16 cellular contexts compared by ENCODE assay signal in the genomic region with DNA sequence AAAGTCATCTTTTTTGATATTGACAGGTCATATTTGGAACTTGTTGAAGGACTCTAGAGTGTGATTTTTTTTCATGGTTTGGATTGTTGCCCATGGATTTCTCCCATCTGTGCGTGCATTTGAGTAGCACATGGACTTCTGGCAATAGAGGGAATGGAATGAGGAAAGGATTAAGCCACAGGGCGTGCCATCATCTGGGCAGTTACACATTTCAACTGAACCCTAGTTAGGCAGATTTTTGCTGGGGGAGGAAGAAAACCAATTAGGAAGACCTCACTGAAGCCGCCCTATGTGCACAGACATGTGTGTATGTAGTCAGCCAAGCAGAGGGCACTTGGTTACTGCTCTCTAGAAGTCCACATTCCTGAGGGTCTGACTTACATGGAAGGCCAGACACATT.
A peak's percentile ranks its signal among the peaks of the same experiment; 100 is the strongest.
DNase-seq lines count a peak whose midpoint lies in the region; ATAC-seq, FAIRE-seq and TF ChIP-seq lines count a peak whose summit lies in the region.
"Had no signal": no experiment of that assay in that cellular context is flagged by ENCODE, and none has a peak within 500 bp of the region (broad histone marks: within the 10 kb centered on the region; RNA-seq: fewer than 3 reads in every experiment).

No MANE protein-coding gene starts in this region.

- DNase-seq in AG09319 (ENCODE audit: extremely low read depth, low read depth) (peak; percentile 62), IMR-90 (peak; percentile 31), bronchial epithelial cell (ENCODE audit: low read depth) (peak; percentile 67), kidney tubule cell (ENCODE audit: low spot score) (peak; percentile 51), NCI-H2081 treated with DMSO at 0.1 percent for 48 hours (lab: John Stamatoyannopoulos, UW) (no peak), dermis blood vessel endothelial cell (no peak)
- DNase-seq: activated T-cell treated with anti-CD3 and anti-CD28 coated beads, Interleukin-2, amount 50 U/mL, for 1 hour; adrenal gland; NCI-H1092; NCI-H526; RPMI8226; stimulated activated CD4-positive, alpha-beta T cell treated with anti-CD3 and anti-CD28 coated beads, Interleukin-1b, Interleukin-23, amount 100 ng/mL, for 48 hours had no signal

- FAIRE-seq in bronchial epithelial cell (lab: Jason Lieb, UNC): peak; percentile 84
- FAIRE-seq: GM12891 had no signal

- peak overlapping the region; percentile 66 for H3K14ac ChIP-seq in IMR-90 (replicated peaks; ENCODE audit: low read depth, low read length)

- peak overlapping the region; percentile 75 for H3K4ac ChIP-seq in IMR-90 (ENCODE audit: low read depth, low read length)

- H4K8ac ChIP-seq in IMR-90 (ENCODE audit: low read depth in 2 of 2, low read length in 2 of 2): peak overlapping the region; percentile 15 to 62; a peak in 2 of 4 replicates

- ATAC-seq in IMR-90 (ENCODE audit: low read depth) (peak; percentile 41), GM18505 (IDR thresholded peaks at IDR 0.05; ENCODE audit: unreplicated experiment) (no peak), HG02642 (IDR thresholded peaks at IDR 0.05; ENCODE audit: poor library complexity, unreplicated experiment) (no peak)

- peak overlapping the region; percentile 55 for H2BK20ac ChIP-seq in IMR-90 (ENCODE audit: low read depth, low read length)

- no CpG with 5 or more reads among the region's 3 CpGs for WGBS in IMR-90 (ENCODE audit: extremely low coverage in 2 of 2, insufficient read length in 1 of 2), 2 experiments

- peak overlapping the region; percentile 83 for H2BK5ac ChIP-seq in IMR-90 (ENCODE audit: low read depth, low read length, poor library complexity, severe bottlenecking)

- H2BK15ac ChIP-seq in IMR-90 (ENCODE audit: low read depth, low read length): 0 out of 3 replicates have a peak overlapping the region, but pooled peaks have one; percentile 15

- H3K36me3 ChIP-seq in IMR-90 (ENCODE audit: control insufficient read depth, insufficient read depth, low read length) (peaks cover under 1% of the 10 kb centered on the region; the same call in 1 of the 2 replicates), bronchial epithelial cell (ENCODE audit: control insufficient read depth, insufficient read depth, low read length) (no peaks in the 10 kb centered on the region)
- H3K36me3 ChIP-seq: adrenal gland had no signal

- POLR2A ChIA-PET in IMR-90 (lab: Charles Lee; ENCODE audit: unreplicated experiment): no interaction called here

- H2BK120ac ChIP-seq in IMR-90 (ENCODE audit: low read depth, low read length): peak overlapping the region; percentile 66

- H3K27me3 ChIP-seq in IMR-90 (ENCODE audit: control insufficient read depth, insufficient read depth, low read length) (no peaks in the 10 kb centered on the region), bronchial epithelial cell (ENCODE audit: control insufficient read depth, insufficient read depth, low read length) (no peaks in the 10 kb centered on the region)
- H3K27me3 ChIP-seq: adrenal gland, tibial nerve had no signal

- TF ChIP-seq RAD21 in IMR-90 (IDR thresholded peaks at IDR 0.05; ENCODE audit: low read length): no peak

- CTCF ChIA-PET in IMR-90 (lab: Yijun Ruan, JAX): no interaction called here

- no peaks in the 10 kb centered on the region for H3K9me3 ChIP-seq in IMR-90 (ENCODE audit: control insufficient read depth, insufficient read depth, low read length)
- H3K9me3 ChIP-seq: adrenal gland, tibial nerve had no signal

- H2AK5ac ChIP-seq in IMR-90 (ENCODE audit: low read depth, low read length): peak overlapping the region; percentile 39; the same call in 1 of the 2 replicates

- H3K56ac ChIP-seq in IMR-90 (ENCODE audit: extremely low read depth, insufficient read depth, low read length): no peak overlapping the region

- peaks cover 22% of the 10 kb centered on the region for H3K9me1 ChIP-seq in IMR-90 (ENCODE audit: insufficient read depth, low read length)

- H3K27ac ChIP-seq in IMR-90 (ENCODE audit: insufficient read depth, low read length): peak overlapping the region; percentile 32; the same call in 1 of the 2 replicates
- H3K27ac ChIP-seq: adrenal gland, tibial nerve had no signal

- intact Hi-C loops in IMR-90 (cut with micrococcal nuclease): loop anchor here (5.0 to 10.0 kb wide), 5 partner anchors 184 to 1001 kb away; no protein-coding TSS in a partner anchor

- dilution Hi-C loops in IMR-90 (cut with HindIII; ENCODE audit: low sequenced_read_pairs, unreplicated experiment): no loop called here

- no TSS peak for BruUV-seq in IMR-90 (replicated peaks; lab: Mats Ljungman, UMichigan)

- no peak overlapping the region for H2AK9ac ChIP-seq in IMR-90 (replicated peaks; ENCODE audit: low read depth, low read length, poor library complexity)

- H3K4me1 ChIP-seq in IMR-90 (ENCODE audit: control insufficient read depth, insufficient read depth, low read length): peaks cover 22% of the 10 kb centered on the region

- peak overlapping the region; percentile 79 for H4K91ac ChIP-seq in IMR-90 (ENCODE audit: insufficient read depth, low read depth, low read length)

- TF ChIP-seq POLR2A in IMR-90 (IDR thresholded peaks at IDR 0.05; ENCODE audit: low read depth, low read length) (no peak), GM18505 (IDR thresholded peaks at IDR 0.05; ENCODE audit: borderline replicate concordance, extremely low read depth, insufficient read depth, insufficient read length) (no peak)

- in situ Hi-C loops in IMR-90 (cut with MboI; ENCODE audit: low sequenced_read_pairs): loop anchor here (5.0 to 10.0 kb wide), 2 partner anchors 74 to 471 kb away; no protein-coding TSS in a partner anchor

- no peak overlapping the region for H2AFZ ChIP-seq in IMR-90 (replicated peaks; ENCODE audit: low read length, poor library complexity)

- no peak overlapping the region for H3K18ac ChIP-seq in IMR-90 (ENCODE audit: low read depth, low read length)

- no peak overlapping the region for H3K4me2 ChIP-seq in IMR-90 (ENCODE audit: low read depth, low read length)

- H3K4me3 ChIP-seq in IMR-90 (ENCODE audit: insufficient read depth, low read depth, low read length): no peak overlapping the region
- no peak overlapping the region for H3K4me3 ChIP-seq in bronchial epithelial cell (ENCODE audit: low read depth, low read length)
- H3K4me3 ChIP-seq: adrenal gland, tibial nerve had no signal

- H4K20me1 ChIP-seq in IMR-90 (ENCODE audit: insufficient read depth, low read length): no peaks in the 10 kb centered on the region

- TF ChIP-seq CTCF in AG09319 (IDR thresholded peaks at IDR 0.05; ENCODE audit: low read depth, low read length): no peak
- TF ChIP-seq CTCF in IMR-90 (conservative IDR thresholded peaks at IDR 0.05; ENCODE audit: low read depth, low read length): no peak
- no peak for TF ChIP-seq CTCF in bronchial epithelial cell (IDR thresholded peaks at IDR 0.05; ENCODE audit: insufficient read depth, low read length, severe bottlenecking)

- no peak overlapping the region for H3K9ac ChIP-seq in IMR-90 (ENCODE audit: low read depth, low read length)

- H4K5ac ChIP-seq in IMR-90 (ENCODE audit: low read depth, low read length): peak overlapping the region; percentile 57; the same call in 1 of the 2 replicates

- H3K79me1 ChIP-seq in IMR-90 (ENCODE audit: low read depth in 1 of 2, low read length in 2 of 2): peaks cover 0 to 7% of the 10 kb centered on the region in 2 experiments; a peak in 2 of 4 replicates

- H3K23ac ChIP-seq in IMR-90 (ENCODE audit: low read depth, low read length): peak overlapping the region; percentile 65; the same call in 1 of the 2 replicates

TF ChIP-seq in IMR-90, 13 proteins besides CTCF, POLR2A, EP300 and RAD21:
- TF ChIP-seq NFE2L2 (IDR thresholded peaks at IDR 0.05; ENCODE audit: low read depth, low read length) (no peak), MXI1 (IDR thresholded peaks at IDR 0.05; ENCODE audit: borderline replicate concordance, low read depth, low read length) (no peak), MAZ (IDR thresholded peaks at IDR 0.05; ENCODE audit: borderline replicate concordance, low read depth, low read length) (no peak), FOS (IDR thresholded peaks at IDR 0.05; ENCODE audit: low read depth, low read length) (no peak), CEBPB (IDR thresholded peaks at IDR 0.05; ENCODE audit: low read depth, low read length) (no peak)
- TF ChIP-seq, protein P1, sequence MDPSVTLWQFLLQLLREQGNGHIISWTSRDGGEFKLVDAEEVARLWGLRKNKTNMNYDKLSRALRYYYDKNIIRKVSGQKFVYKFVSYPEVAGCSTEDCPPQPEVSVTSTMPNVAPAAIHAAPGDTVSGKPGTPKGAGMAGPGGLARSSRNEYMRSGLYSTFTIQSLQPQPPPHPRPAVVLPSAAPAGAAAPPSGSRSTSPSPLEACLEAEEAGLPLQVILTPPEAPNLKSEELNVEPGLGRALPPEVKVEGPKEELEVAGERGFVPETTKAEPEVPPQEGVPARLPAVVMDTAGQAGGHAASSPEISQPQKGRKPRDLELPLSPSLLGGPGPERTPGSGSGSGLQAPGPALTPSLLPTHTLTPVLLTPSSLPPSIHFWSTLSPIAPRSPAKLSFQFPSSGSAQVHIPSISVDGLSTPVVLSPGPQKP (IDR thresholded peaks at IDR 0.05; ENCODE audit: borderline replicate concordance, low read depth, low read length): no peak

Comparison
In these comparisons a context has a peak if more than half of its experiments do, and no peak if none do; other contexts are left out.
1. DNase-seq: peak in AG09319 (single experiment), IMR-90 (single experiment), bronchial epithelial cell (single experiment) and kidney tubule cell (single experiment); none in NCI-H2081 treated with DMSO at 0.1 percent for 48 hours (single experiment) and dermis blood vessel endothelial cell (single experiment).